Comparison of ENCODE assay signal across 28 cellular contexts in genomic region chr16:82176204-82176603, GRCh38.
"Had no signal": no experiment of that assay in that cellular context is flagged by ENCODE, and none has a peak within 500 bp of the region (broad histone marks: within the 10 kb centered on the region; RNA-seq: fewer than 3 reads in every experiment).

No MANE protein-coding gene starts in this region.

- FAIRE-seq: colon, endometrium, endothelial cell of umbilical vein, frontal cortex had no signal

- H3K27me3 ChIP-seq: colonic mucosa, foreskin keratinocyte had no signal

- H3K4me2 ChIP-seq: hepatocyte had no signal

- ATAC-seq: effector memory CD8-positive, alpha-beta T cell; esophagus mucosa; foreskin keratinocyte; gastrocnemius medialis; gastroesophageal sphincter; heart left ventricle; heart right ventricle had no signal

- H3K9me3 ChIP-seq: colonic mucosa, esophagus muscularis mucosa, esophagus squamous epithelium, gastrocnemius medialis, gastroesophageal sphincter, heart left ventricle, heart right ventricle had no signal

- H3K27ac ChIP-seq: colonic mucosa, coronary artery, dorsolateral prefrontal cortex, epithelial cell of prostate, esophagus muscularis mucosa, esophagus squamous epithelium, foreskin keratinocyte, gastrocnemius medialis, gastroesophageal sphincter, heart left ventricle, heart right ventricle, hepatocyte had no signal

- DNase-seq: colonic mucosa; cortex of kidney; dorsolateral prefrontal cortex; effector CD4-positive, alpha-beta T cell; effector CD8-positive, alpha-beta T cell; effector memory CD4-positive, alpha-beta T cell; effector memory CD8-positive, alpha-beta T cell; endodermal cell; erythroblast; esophagus squamous epithelium; foreskin fibroblast; foreskin keratinocyte; foreskin melanocyte; gastrocnemius medialis; glutamatergic neuron; head of caudate nucleus; heart left ventricle; heart right ventricle had no signal

- H3K79me2 ChIP-seq: hepatocyte had no signal

- H3K36me3 ChIP-seq: colonic mucosa, esophagus muscularis mucosa, esophagus squamous epithelium, gastrocnemius medialis, gastroesophageal sphincter, heart left ventricle, heart right ventricle had no signal

- H3K4me1 ChIP-seq: colonic mucosa, esophagus squamous epithelium, foreskin keratinocyte, gastrocnemius medialis, gastroesophageal sphincter, heart left ventricle, heart right ventricle had no signal

- H3K4me3 ChIP-seq: colonic mucosa, coronary artery, dorsolateral prefrontal cortex, esophagus muscularis mucosa, esophagus squamous epithelium, gastrocnemius medialis, gastroesophageal sphincter, heart left ventricle, heart right ventricle, hepatocyte had no signal

- H2AFZ ChIP-seq: hepatocyte had no signal
